Comparison of ENCODE assay signal across 21 cellular contexts in genomic region chr4:62482355-62482754, GRCh38.
"Had no signal": no experiment of that assay in that cellular context is flagged by ENCODE, and none has a peak within 500 bp of the region (broad histone marks: within the 10 kb centered on the region; RNA-seq: fewer than 3 reads in every experiment).

No MANE protein-coding gene starts in this region.

- H3K27ac Mint-ChIP-seq: naive thymus-derived CD4-positive, alpha-beta T cell; nephron progenitor cell; stimulated activated naive B cell treated with anti-CD40 and anti-IgM and Interleukin-4, amounts not matched to agents 10 μg/mL and 1 μg/mL and 100 μg/mL, for 72 hours had no signal

- H3K36me3 ChIP-seq: esophagus muscularis mucosa, gastroesophageal sphincter, neutrophil, right lobe of liver, spleen, thyroid gland, upper lobe of left lung, uterus had no signal

- H3K4me1 Mint-ChIP-seq: naive thymus-derived CD4-positive, alpha-beta T cell; nephron progenitor cell; stimulated activated naive B cell treated with anti-CD40 and anti-IgM and Interleukin-4, amounts not matched to agents 10 μg/mL and 1 μg/mL and 100 μg/mL, for 72 hours had no signal

- DNase-seq: effector CD4-positive, alpha-beta T cell; left colon; left ventricle myocardium superior; naive thymus-derived CD4-positive, alpha-beta T cell; nephron progenitor cell; psoas muscle; retina; right lobe of liver; spleen; stimulated activated CD4-positive, alpha-beta T cell treated with anti-CD3 and anti-CD28 coated beads, Interleukin-15, amount 100 ng/mL, for 24 hours; stimulated activated CD4-positive, alpha-beta T cell treated with anti-CD3 and anti-CD28 coated beads, Interleukin-1b, Interleukin-23, amount 100 ng/mL, for 48 hours; stimulated activated CD4-positive, alpha-beta T cell treated with anti-CD3 and anti-CD28 coated beads, Interleukin-4, amount 100 ng/mL, for 24 hours; stimulated activated naive B cell treated with anti-CD40 and anti-IgM and Interleukin-4, amounts not matched to agents 10 μg/mL and 1 μg/mL and 100 μg/mL, for 72 hours; thyroid gland; upper lobe of left lung; uterus had no signal

- H3K4me3 ChIP-seq: coronary artery, esophagus muscularis mucosa, gastroesophageal sphincter, lung, psoas muscle, right lobe of liver, spleen, thyroid gland, upper lobe of left lung, uterus had no signal

- H3K4me3 Mint-ChIP-seq: naive thymus-derived CD4-positive, alpha-beta T cell; nephron progenitor cell; stimulated activated naive B cell treated with anti-CD40 and anti-IgM and Interleukin-4, amounts not matched to agents 10 μg/mL and 1 μg/mL and 100 μg/mL, for 72 hours had no signal

- ATAC-seq: gastroesophageal sphincter; left colon; left ventricle myocardium superior; naive thymus-derived CD4-positive, alpha-beta T cell; psoas muscle; right lobe of liver; stimulated activated naive B cell treated with anti-CD40 and anti-IgM and Interleukin-4, amounts not matched to agents 10 μg/mL and 1 μg/mL and 100 μg/mL, for 72 hours had no signal

- H3K9me3 Mint-ChIP-seq: nephron progenitor cell had no signal

- H3K27me3 Mint-ChIP-seq: naive thymus-derived CD4-positive, alpha-beta T cell; stimulated activated naive B cell treated with anti-CD40 and anti-IgM and Interleukin-4, amounts not matched to agents 10 μg/mL and 1 μg/mL and 100 μg/mL, for 72 hours had no signal

- H3K27ac ChIP-seq: coronary artery, esophagus muscularis mucosa, gastroesophageal sphincter, neutrophil, psoas muscle, right lobe of liver, spleen, thyroid gland, upper lobe of left lung, uterus had no signal

- H3K9me3 ChIP-seq: esophagus muscularis mucosa, gastroesophageal sphincter, neutrophil, psoas muscle, right lobe of liver, thyroid gland, upper lobe of left lung, uterus had no signal

- H3K27me3 ChIP-seq: esophagus muscularis mucosa, gastroesophageal sphincter, neutrophil, right lobe of liver, spleen, thyroid gland, upper lobe of left lung, uterus had no signal

- H3K36me3 Mint-ChIP-seq: naive thymus-derived CD4-positive, alpha-beta T cell; stimulated activated naive B cell treated with anti-CD40 and anti-IgM and Interleukin-4, amounts not matched to agents 10 μg/mL and 1 μg/mL and 100 μg/mL, for 72 hours had no signal

- H3K4me1 ChIP-seq: esophagus muscularis mucosa, gastroesophageal sphincter, psoas muscle, right lobe of liver, spleen, thyroid gland, upper lobe of left lung, uterus had no signal
